14 cellular contexts compared by ENCODE assay signal in genomic region chr13:47904239-47904638, GRCh38.
A peak's percentile ranks its signal among the peaks of the same experiment; 100 is the strongest.
DNase-seq lines count a peak whose midpoint lies in the region; ATAC-seq and TF ChIP-seq lines count a peak whose summit lies in the region.
"Had no signal": no experiment of that assay in that cellular context is flagged by ENCODE, and none has a peak within 500 bp of the region (broad histone marks: within the 10 kb centered on the region; RNA-seq: fewer than 3 reads in every experiment).

No MANE protein-coding gene starts in this region.

- H3K4me2 ChIP-seq in OCI-LY7 (ENCODE audit: low read length), result peak overlapping the region; percentile 33; the same call in 1 of the 2 replicates

- no peaks in the 10 kb centered on the region for H3K27me3 Mint-ChIP-seq in activated naive CD8-positive, alpha-beta T cell treated with anti-CD3 and anti-CD28 coated beads, Interleukin-2, amount 10 ng/mL, durations not matched to agents 7 days and 5 days
- H3K27me3 Mint-ChIP-seq in activated naive CD8-positive, alpha-beta T cell treated with anti-CD3 and anti-CD28 coated beads for 36 hours, result no peaks in the 10 kb centered on the region
- H3K27me3 Mint-ChIP-seq: activated CD4-positive, alpha-beta T cell treated with anti-CD3 and anti-CD28 coated beads for 36 hours; stimulated activated naive CD8-positive, alpha-beta T cell treated with anti-CD3 and anti-CD28 coated beads, Interleukin-15, Interleukin-2, amounts not matched to agents 100 ng/mL and 50 ng/mL, for 24 hours had no signal

- no peaks in the 10 kb centered on the region for H4K20me1 ChIP-seq in OCI-LY7 (ENCODE audit: insufficient read depth, low read length)

- H3K9me3 ChIP-seq in OCI-LY7 (ENCODE audit: low read length) (no peaks in the 10 kb centered on the region), upper lobe of left lung (no peaks in the 10 kb centered on the region)

- DNase-seq in activated naive CD8-positive, alpha-beta T cell treated with anti-CD3 and anti-CD28 coated beads, Interleukin-2, amount 10 ng/mL, durations not matched to agents 7 days and 5 days, result no peak
- no peak for DNase-seq in activated naive CD8-positive, alpha-beta T cell treated with anti-CD3 and anti-CD28 coated beads for 36 hours
- DNase-seq in OCI-LY7 (ENCODE audit: low spot score), result no peak
- no peak for DNase-seq in fibroblast of mammary gland (ENCODE audit: low read depth)
- no peak for DNase-seq in upper lobe of left lung
- no peak for DNase-seq in COR-L47 (lab: John Stamatoyannopoulos, UW)
- no peak for DNase-seq in activated naive CD4-positive, alpha-beta T cell treated with anti-CD3 and anti-CD28 coated beads, Interleukin-2, amount 50 U/mL, for 72 hours (ENCODE audit: low spot score in 2 of 2)
- DNase-seq: activated CD4-positive, alpha-beta T cell treated with anti-CD3 and anti-CD28 coated beads for 36 hours; activated naive CD4-positive, alpha-beta T cell treated with anti-CD3 and anti-CD28 coated beads, Interleukin-2, amount 50 U/mL, for 16 hours; effector CD4-positive, alpha-beta T cell; NCI-H1694 treated with DMSO at 0.1 percent for 48 hours; SHP77 treated with DMSO at 0.1 percent for 48 hours had no signal

- intact Hi-C loops in OCI-LY7 (cut with micrococcal nuclease; ENCODE audit: unreplicated experiment), result no loop called here

- TF ChIP-seq CTCF in OCI-LY7 (conservative IDR thresholded peaks at IDR 0.05; ENCODE audit: low read length) (no peak), fibroblast of mammary gland (conservative IDR thresholded peaks at IDR 0.05; ENCODE audit: control insufficient read depth, insufficient read depth, low read depth, low read length) (no peak), upper lobe of left lung (IDR thresholded peaks at IDR 0.05) (no peak)

- H3K4me1 Mint-ChIP-seq in activated naive CD8-positive, alpha-beta T cell treated with anti-CD3 and anti-CD28 coated beads, Interleukin-2, amount 10 ng/mL, durations not matched to agents 7 days and 5 days, result peaks cover 8% of the 10 kb centered on the region
- H3K4me1 Mint-ChIP-seq in activated naive CD8-positive, alpha-beta T cell treated with anti-CD3 and anti-CD28 coated beads for 36 hours, result peaks cover 5% of the 10 kb centered on the region
- H3K4me1 Mint-ChIP-seq: activated CD4-positive, alpha-beta T cell treated with anti-CD3 and anti-CD28 coated beads for 36 hours had no signal

- POLR2A ChIA-PET in activated naive CD8-positive, alpha-beta T cell treated with anti-CD3 and anti-CD28 coated beads, Interleukin-2, amount 10 ng/mL, durations not matched to agents 7 days and 5 days (lab: Charles Lee), result no interaction called here
- POLR2A ChIA-PET in OCI-LY7 (lab: Charles Lee), result no interaction called here

- peak overlapping the region; percentile 36; the same call in 1 of the 2 replicates for H2AFZ ChIP-seq in OCI-LY7 (ENCODE audit: low read length)

- H3K9me2 ChIP-seq in OCI-LY7 (ENCODE audit: insufficient read depth, low read length), result no peaks in the 10 kb centered on the region

- no peak overlapping the region for H3K27ac ChIP-seq in OCI-LY7 (ENCODE audit: low read depth, low read length, poor library complexity, severe bottlenecking)
- H3K27ac ChIP-seq in upper lobe of left lung, result peak overlapping the region in 1 of 4 donors; percentile 2

- H3K4me3 ChIP-seq in OCI-LY7 (ENCODE audit: low read depth, low read length, poor library complexity, severe bottlenecking) (no peak overlapping the region), fibroblast of mammary gland (ENCODE audit: control insufficient read depth, low read depth, low read length) (peak overlapping the region; percentile 33), upper lobe of left lung (peak overlapping the region in 3 of 4 donors; percentile 11 to 18 (median 17))

- 90 to 91% methylated on average over 13 of the region's 13 CpGs for WGBS in upper lobe of left lung, 2 donors

- TF ChIP-seq POLR2A in upper lobe of left lung (IDR thresholded peaks at IDR 0.05), result no peak

- ATAC-seq in activated naive CD8-positive, alpha-beta T cell treated with anti-CD3 and anti-CD28 coated beads, Interleukin-2, amount 10 ng/mL, durations not matched to agents 7 days and 5 days (ENCODE audit: low read depth), result no peak
- peak in 1 of 2 donors; percentile 60 for ATAC-seq in upper lobe of left lung (ENCODE audit: low FRiP score in 2 of 2)
- ATAC-seq in GM21423 (IDR thresholded peaks at IDR 0.05; ENCODE audit: unreplicated experiment), result no peak
- ATAC-seq in activated naive CD4-positive, alpha-beta T cell treated with anti-CD3 and anti-CD28 coated beads, Interleukin-2, amount 50 U/mL, for 72 hours, result no peak
- ATAC-seq: activated CD4-positive, alpha-beta T cell treated with anti-CD3 and anti-CD28 coated beads for 36 hours had no signal

- CTCF ChIA-PET in OCI-LY7 (lab: Charles Lee; ENCODE audit: unreplicated experiment), result no interaction called here

- H3K9me3 Mint-ChIP-seq in activated naive CD8-positive, alpha-beta T cell treated with anti-CD3 and anti-CD28 coated beads, Interleukin-2, amount 10 ng/mL, durations not matched to agents 7 days and 5 days, result peaks cover 4% of the 10 kb centered on the region
- no peaks in the 10 kb centered on the region for H3K9me3 Mint-ChIP-seq in activated naive CD8-positive, alpha-beta T cell treated with anti-CD3 and anti-CD28 coated beads for 36 hours
- H3K9me3 Mint-ChIP-seq in activated naive CD4-positive, alpha-beta T cell treated with anti-CD3 and anti-CD28 coated beads, Interleukin-2, amount 50 U/mL, for 72 hours, result peaks cover 0 to 9% of the 10 kb centered on the region in 2 donors
- H3K9me3 Mint-ChIP-seq: stimulated activated naive CD8-positive, alpha-beta T cell treated with anti-CD3 and anti-CD28 coated beads, Interleukin-15, Interleukin-2, amounts not matched to agents 100 ng/mL and 50 ng/mL, for 24 hours had no signal

- no TSS peak for BruUV-seq in OCI-LY7 (replicated peaks; lab: Mats Ljungman, UMichigan)

- no peaks in the 10 kb centered on the region for H3K27me3 ChIP-seq in upper lobe of left lung

- no peaks in the 10 kb centered on the region for H3K36me3 ChIP-seq in OCI-LY7 (ENCODE audit: insufficient read depth, low read length)
- no peaks in the 10 kb centered on the region for H3K36me3 ChIP-seq in upper lobe of left lung

- H3K36me3 Mint-ChIP-seq in activated naive CD8-positive, alpha-beta T cell treated with anti-CD3 and anti-CD28 coated beads, Interleukin-2, amount 10 ng/mL, durations not matched to agents 7 days and 5 days, result peaks cover 2% of the 10 kb centered on the region
- peaks cover 29% of the 10 kb centered on the region for H3K36me3 Mint-ChIP-seq in activated naive CD8-positive, alpha-beta T cell treated with anti-CD3 and anti-CD28 coated beads for 36 hours
- H3K36me3 Mint-ChIP-seq in activated naive CD4-positive, alpha-beta T cell treated with anti-CD3 and anti-CD28 coated beads, Interleukin-2, amount 50 U/mL, for 72 hours, result peaks cover 10 to 21% of the 10 kb centered on the region in 2 donors

- no peaks in the 10 kb centered on the region for H3K4me1 ChIP-seq in OCI-LY7 (ENCODE audit: insufficient read depth, low read length, poor library complexity, severe bottlenecking)
- H3K4me1 ChIP-seq in upper lobe of left lung, result no peaks in the 10 kb centered on the region

- peak overlapping the region; percentile 5 for H3K4me3 Mint-ChIP-seq in activated naive CD8-positive, alpha-beta T cell treated with anti-CD3 and anti-CD28 coated beads, Interleukin-2, amount 10 ng/mL, durations not matched to agents 7 days and 5 days
- H3K4me3 Mint-ChIP-seq in activated naive CD8-positive, alpha-beta T cell treated with anti-CD3 and anti-CD28 coated beads for 36 hours, result no peak overlapping the region
- H3K4me3 Mint-ChIP-seq: activated CD4-positive, alpha-beta T cell treated with anti-CD3 and anti-CD28 coated beads for 36 hours; stimulated activated naive CD8-positive, alpha-beta T cell treated with anti-CD3 and anti-CD28 coated beads, Interleukin-15, Interleukin-2, amounts not matched to agents 100 ng/mL and 50 ng/mL, for 24 hours had no signal

- no peak for TF ChIP-seq EP300 in upper lobe of left lung (IDR thresholded peaks at IDR 0.05)

- H3K79me2 ChIP-seq in OCI-LY7 (ENCODE audit: insufficient read depth, low read depth, low read length), result no peaks in the 10 kb centered on the region

- no peak overlapping the region for H3K27ac Mint-ChIP-seq in activated naive CD8-positive, alpha-beta T cell treated with anti-CD3 and anti-CD28 coated beads, Interleukin-2, amount 10 ng/mL, durations not matched to agents 7 days and 5 days
- no peak overlapping the region for H3K27ac Mint-ChIP-seq in activated naive CD8-positive, alpha-beta T cell treated with anti-CD3 and anti-CD28 coated beads for 36 hours
- peak overlapping the region in 1 of 2 donors; percentile 53 for H3K27ac Mint-ChIP-seq in activated naive CD4-positive, alpha-beta T cell treated with anti-CD3 and anti-CD28 coated beads, Interleukin-2, amount 50 U/mL, for 72 hours
- H3K27ac Mint-ChIP-seq: activated CD4-positive, alpha-beta T cell treated with anti-CD3 and anti-CD28 coated beads for 36 hours; stimulated activated naive CD8-positive, alpha-beta T cell treated with anti-CD3 and anti-CD28 coated beads, Interleukin-15, Interleukin-2, amounts not matched to agents 100 ng/mL and 50 ng/mL, for 24 hours had no signal
